ENCODE assay signal across 19 cellular contexts in genomic region chr12:131720241-131720640, GRCh38.
"Had no signal": no experiment of that assay in that cellular context is flagged by ENCODE, and none has a peak within 500 bp of the region (broad histone marks: within the 10 kb centered on the region; RNA-seq: fewer than 3 reads in every experiment).

No MANE protein-coding gene starts in this region.

- H3K27me3 ChIP-seq: adrenal gland, colonic mucosa, esophagus squamous epithelium, neural progenitor cell, ovary, sigmoid colon, thyroid gland, uterus had no signal

- H3K36me3 ChIP-seq: ovary, uterus had no signal

- H3K4me1 ChIP-seq: adrenal gland, colonic mucosa, esophagus squamous epithelium, sigmoid colon, thyroid gland, uterus had no signal

- H3K9me3 Mint-ChIP-seq: activated naive CD4-positive, alpha-beta T cell treated with anti-CD3 and anti-CD28 coated beads, Interleukin-2, amount 10 ng/mL, durations not matched to agents 7 days and 5 days; activated T-helper 17 cell treated with anti-CD3 and anti-CD28 coated beads, Interleukin-2, amount 50 U/mL, for 72 hours; naive B cell; neural progenitor cell; T-helper 2 cell treated with Interferon-gamma antibody and Interleukin-4, amounts not matched to agents 5 μg/mL and 100 μg/mL, for 36 hours had no signal

- H3K9me3 ChIP-seq: adrenal gland, colonic mucosa, esophagus squamous epithelium, lower lobe of right lung, ovary, sigmoid colon, thyroid gland, uterus had no signal

- H3K4me3 ChIP-seq: adrenal gland, colonic mucosa, esophagus squamous epithelium, lower lobe of right lung, neural progenitor cell, ovary, sigmoid colon, thyroid gland, uterus had no signal

- H3K27me3 Mint-ChIP-seq: activated naive CD4-positive, alpha-beta T cell treated with anti-CD3 and anti-CD28 coated beads, Interleukin-2, amount 10 ng/mL, durations not matched to agents 7 days and 5 days; activated T-helper 17 cell treated with anti-CD3 and anti-CD28 coated beads, Interleukin-2, amount 50 U/mL, for 72 hours; naive B cell had no signal

- H3K4me2 ChIP-seq: neural progenitor cell had no signal

- H2AFZ ChIP-seq: neural progenitor cell had no signal

- H3K27ac Mint-ChIP-seq: activated naive CD4-positive, alpha-beta T cell treated with anti-CD3 and anti-CD28 coated beads, Interleukin-2, amount 10 ng/mL, durations not matched to agents 7 days and 5 days; neural progenitor cell; T-helper 2 cell treated with Interferon-gamma antibody and Interleukin-4, amounts not matched to agents 5 μg/mL and 100 μg/mL, for 36 hours had no signal

- ATAC-seq: activated T-helper 17 cell treated with anti-CD3 and anti-CD28 coated beads, Interleukin-2, amount 50 U/mL, for 72 hours; lower lobe of right lung had no signal

- H3K9ac ChIP-seq: neural progenitor cell had no signal

- H3K27ac ChIP-seq: adrenal gland, colonic mucosa, esophagus squamous epithelium, lower lobe of right lung, neural progenitor cell, ovary, sigmoid colon, thyroid gland, uterus had no signal

- DNase-seq: activated CD4-positive, alpha-beta T cell treated with anti-CD3 and anti-CD28 coated beads, Interleukin-2, amount 50 U/mL, for 1 hour; activated naive CD4-positive, alpha-beta T cell treated with anti-CD3 and anti-CD28 coated beads, Interleukin-2, amount 10 ng/mL, durations not matched to agents 7 days and 5 days; central memory CD4-positive, alpha-beta T cell; colonic mucosa; esophagus squamous epithelium; glutamatergic neuron; lower lobe of right lung; midbrain; naive B cell; ovary; sigmoid colon; stimulated activated CD4-positive, alpha-beta T cell treated with anti-CD3 and anti-CD28 coated beads, Interleukin-1b, Interleukin-23, amount 100 ng/mL, for 48 hours; SW 1271; thyroid gland; uterus had no signal

- H3K4me3 Mint-ChIP-seq: activated naive CD4-positive, alpha-beta T cell treated with anti-CD3 and anti-CD28 coated beads, Interleukin-2, amount 10 ng/mL, durations not matched to agents 7 days and 5 days; activated T-helper 17 cell treated with anti-CD3 and anti-CD28 coated beads, Interleukin-2, amount 50 U/mL, for 72 hours; naive B cell; neural progenitor cell; T-helper 2 cell treated with Interferon-gamma antibody and Interleukin-4, amounts not matched to agents 5 μg/mL and 100 μg/mL, for 36 hours had no signal
